ENCODE assay signal across 22 cellular contexts in the genomic region with DNA sequence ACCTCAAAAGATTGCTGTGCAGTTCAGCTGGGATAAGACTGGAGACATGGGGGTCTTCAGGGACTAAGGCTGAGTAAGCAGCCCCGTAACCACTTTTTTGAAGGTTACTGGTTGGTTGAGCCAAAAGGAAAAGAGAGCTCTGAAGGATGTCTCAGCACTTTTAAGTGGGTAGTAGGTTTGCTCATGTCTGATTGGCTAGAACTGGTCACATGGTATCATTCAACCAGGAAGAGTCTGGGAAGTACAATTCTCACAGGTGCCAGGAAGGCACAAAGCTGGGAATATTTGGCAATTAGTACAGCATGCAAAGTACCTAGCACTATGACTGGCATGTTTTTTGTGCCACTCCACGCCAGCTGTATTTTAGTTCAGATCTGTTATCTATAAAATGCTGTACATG. TPM values are rescaled to one million over a fixed set of nuclear protein-coding genes. Genes with fewer than 3 reads are reported as not detected.
DNase-seq lines count a peak whose midpoint lies in the region; ATAC-seq and TF ChIP-seq lines count a peak whose summit lies in the region.
"Had no signal": no experiment of that assay in that cellular context is flagged by ENCODE, and none has a peak within 500 bp of the region (broad histone marks: within the 10 kb centered on the region; RNA-seq: fewer than 3 reads in every experiment).

No MANE protein-coding gene starts in this region.

- no peaks in the 10 kb centered on the region for H3K36me3 ChIP-seq in left lung
- H3K36me3 ChIP-seq: ovary, transverse colon had no signal

- ATAC-seq in left lung (peak; percentile 33), GM19397 (IDR thresholded peaks at IDR 0.05; ENCODE audit: unreplicated experiment) (no peak)
- ATAC-seq: activated naive CD8-positive, alpha-beta T cell treated with anti-CD3 and anti-CD28 coated beads, Interleukin-2, amount 50 U/mL, for 24 hours; effector memory CD8-positive, alpha-beta T cell; left ventricle myocardium superior; stimulated activated effector memory CD8-positive, alpha-beta T cell treated with anti-CD3 and anti-CD28 coated beads, Interleukin-12 subunit alpha, Interleukin-12 subunit beta, amount 100 ng/mL, for 72 hours had no signal

- H3K4me3 ChIP-seq in left lung: no peak overlapping the region
- H3K4me3 ChIP-seq: ovary, skin epidermis, transverse colon had no signal

- no peaks in the 10 kb centered on the region for H3K27me3 ChIP-seq in left lung
- H3K27me3 ChIP-seq: ovary, transverse colon had no signal

- TF ChIP-seq CTCF in left lung (IDR thresholded peaks at IDR 0.05): no peak

- peak; percentile 13 for DNase-seq in DMS53 (lab: John Stamatoyannopoulos, UW)
- no peak for DNase-seq in DMS53 treated with DMSO at 0.1 percent for 48 hours (lab: John Stamatoyannopoulos, UW; ENCODE audit: unreplicated experiment)
- peak; percentile 21 for DNase-seq in LHCN-M2 (ENCODE audit: low read depth)
- peak; percentile 27 for DNase-seq in RPMI7951 (ENCODE audit: low read depth)
- no peak for DNase-seq in left lung
- no peak for DNase-seq in globus pallidus (ENCODE audit: low spot score)
- no peak for DNase-seq in inferior parietal cortex (ENCODE audit: extremely low spot score)
- DNase-seq: 8988T; activated CD4-positive, alpha-beta T cell treated with anti-CD3 and anti-CD28 coated beads, Interleukin-2, amount 50 U/mL, for 48 hours; activated naive CD8-positive, alpha-beta T cell treated with anti-CD3 and anti-CD28 coated beads, Interleukin-2, amount 50 U/mL, for 24 hours; CD4-positive, alpha-beta T cell; effector memory CD8-positive, alpha-beta T cell; HFFc6; KG1; left ventricle myocardium superior; NCI-H1694 treated with DMSO at 0.1 percent for 48 hours; NK-92 treated with Interleukin-12 subunit alpha and Interleukin-12 subunit beta, amount 100 ng/mL, for 24 hours; ovary; transverse colon had no signal

- intact Hi-C loops in left lung (cut with DNase I): no loop called here

- no peak overlapping the region for H3K27ac ChIP-seq in left lung
- H3K27ac ChIP-seq: ovary, skin epidermis, transverse colon had no signal

- no peaks in the 10 kb centered on the region for H3K4me1 ChIP-seq in left lung

- H3K9me3 ChIP-seq in left lung: no peaks in the 10 kb centered on the region
- H3K9me3 ChIP-seq: ovary, transverse colon had no signal

RNA-seq across cellular contexts. Expression of gene SNX19, which starts 58.1 kb away (rescaled TPM):
- total RNA-seq in LHCN-M2 (2014; rRNA removed) (98.4 and 126 TPM in 2 replicates), left lung (10 to 100 TPM; 58.1 to 66.4 TPM)
- polyA plus RNA-seq in LHCN-M2 (2012): 34.3 TPM
- total RNA-seq in RPMI7951 (2014; rRNA removed; shearing (Covaris generic)): 53.4 and 69.7 TPM in 2 replicates

Comparison
In these comparisons a context has a peak if more than half of its experiments do, and no peak if none do; other contexts are left out.
1. DNase-seq: peak in DMS53 (single experiment), LHCN-M2 (single experiment) and RPMI7951 (single experiment); none in DMS53 treated with DMSO at 0.1 percent for 48 hours (single experiment), left lung (0 of 2), globus pallidus (single experiment) and inferior parietal cortex (single experiment).